ENCODE assay signal across 12 cellular contexts in genomic region chr15:96181873-96182301, GRCh38.
DNase-seq lines count a peak whose midpoint lies in the region; ATAC-seq and TF ChIP-seq lines count a peak whose summit lies in the region.
"Had no signal": no experiment of that assay in that cellular context is flagged by ENCODE, and none has a peak within 500 bp of the region (broad histone marks: within the 10 kb centered on the region; RNA-seq: fewer than 3 reads in every experiment).

No MANE protein-coding gene starts in this region.

- intact Hi-C loops in posterior cingulate gyrus (cut with DNase I) = no loop called here

- peak; percentile 93 for DNase-seq in EH (ENCODE audit: low read depth)
- DNase-seq in choroid plexus epithelial cell (ENCODE audit: low read depth) = peak; percentile 82
- no peak for DNase-seq in NCI-H146 treated with DMSO at 0.1 percent for 48 hours (lab: John Stamatoyannopoulos, UW; ENCODE audit: unreplicated experiment)
- no peak for DNase-seq in posterior cingulate gyrus
- DNase-seq in NCI-H526 (lab: John Stamatoyannopoulos, UW) = no peak
- DNase-seq: activated CD4-positive, alpha-beta T cell treated with anti-CD3 and anti-CD28 coated beads for 1 hour; Karpas-422; NCI-H446 treated with DMSO at 0.1 percent for 48 hours had no signal

- ATAC-seq in HG02759 (IDR thresholded peaks at IDR 0.05; ENCODE audit: unreplicated experiment) = no peak

- TF ChIP-seq CTCF in choroid plexus epithelial cell (conservative IDR thresholded peaks at IDR 0.05; ENCODE audit: low read depth, low read length) = no peak

- H3K9ac ChIP-seq in skeletal muscle tissue (ENCODE audit: low read depth in 1 of 3, low read length in 3 of 3) = no peak overlapping the region

- H3K36me3 ChIP-seq in skeletal muscle tissue (ENCODE audit: control insufficient read depth in 3 of 3, insufficient read depth in 3 of 3, low read length in 3 of 3) = no peaks in the 10 kb centered on the region
- H3K36me3 ChIP-seq: SJSA1 had no signal

- no peaks in the 10 kb centered on the region for H3K9me3 ChIP-seq in skeletal muscle tissue (ENCODE audit: control insufficient read depth in 3 of 3, low read length in 3 of 3)
- H3K9me3 ChIP-seq: SJSA1 had no signal

- no peaks in the 10 kb centered on the region for H3K27me3 ChIP-seq in layer of hippocampus (ENCODE audit: control insufficient read depth, insufficient read depth, low read length)
- no peaks in the 10 kb centered on the region for H3K27me3 ChIP-seq in skeletal muscle tissue (ENCODE audit: control insufficient read depth in 3 of 3, insufficient read depth in 3 of 3, low read length in 3 of 3)
- H3K27me3 ChIP-seq: SJSA1 had no signal

- H3K4me1 ChIP-seq in skeletal muscle tissue (ENCODE audit: control insufficient read depth in 3 of 3, insufficient read depth in 3 of 3, low read length in 3 of 3) = peaks cover 0 to 8% (median 7%) of the 10 kb centered on the region in 3 donors

- H3K27ac ChIP-seq in layer of hippocampus (ENCODE audit: low read depth, low read length) (peak overlapping the region; percentile 30), skeletal muscle tissue (ENCODE audit: low read depth, low read length) (peak overlapping the region; percentile 29)
- H3K27ac ChIP-seq: SJSA1 had no signal

- H3K4me3 ChIP-seq in choroid plexus epithelial cell (ENCODE audit: low read depth, low read length) (no peak overlapping the region), skeletal muscle tissue (ENCODE audit: low read length in 3 of 3) (no peak overlapping the region)
- H3K4me3 ChIP-seq: SJSA1 had no signal

Comparison
In these comparisons a context has a peak if more than half of its experiments do, and no peak if none do; other contexts are left out.
1. DNase-seq: peak in EH (single experiment) and choroid plexus epithelial cell (single experiment); none in NCI-H146 treated with DMSO at 0.1 percent for 48 hours (single experiment), posterior cingulate gyrus (0 of 10) and NCI-H526 (0 of 2).